ENCODE assay signal across 20 cellular contexts in genomic region chr20:47428851-47429336, GRCh38.
"Had no signal": no experiment of that assay in that cellular context is flagged by ENCODE, and none has a peak within 500 bp of the region (broad histone marks: within the 10 kb centered on the region; RNA-seq: fewer than 3 reads in every experiment).

No MANE protein-coding gene starts in this region.

- ATAC-seq: effector memory CD8-positive, alpha-beta T cell; foreskin keratinocyte; left ventricle myocardium superior; natural killer cell treated with Interleukin-12 subunit alpha and Interleukin-12 subunit beta and Interleukin-15 and Interleukin-18, amount 100 ng/mL, for 72 hours; stimulated activated naive CD8-positive, alpha-beta T cell treated with anti-CD3 and anti-CD28 coated beads, Interleukin-15, Interleukin-2, amounts not matched to agents 100 U/mL and 50 U/mL, for 24 hours; T-helper 17 cell had no signal

- H3K36me3 ChIP-seq: transverse colon had no signal

- H3K4me3 ChIP-seq: skin epidermis, transverse colon had no signal

- H3K4me1 ChIP-seq: foreskin keratinocyte, transverse colon had no signal

- H3K27ac ChIP-seq: foreskin keratinocyte, skin epidermis, transverse colon had no signal

- FAIRE-seq: astrocyte, TTC549 had no signal

- DNase-seq: activated CD4-positive, alpha-beta T cell treated with anti-CD3 and anti-CD28 coated beads, Interleukin-2, amount 10 ng/mL, durations not matched to agents 7 days and 5 days; activated CD8-positive, alpha-beta memory T cell treated with anti-CD3 and anti-CD28 coated beads, Interleukin-2, amount 50 U/mL, for 48 hours; activated naive CD4-positive, alpha-beta T cell; dermis blood vessel endothelial cell; effector memory CD8-positive, alpha-beta T cell; foreskin keratinocyte; glutamatergic neuron; hypothalamus; left ventricle myocardium superior; mesenchymal stem cell; nucleus accumbens; stimulated activated CD4-positive, alpha-beta T cell treated with anti-CD3 and anti-CD28 coated beads, Interleukin-15, amount 100 ng/mL, for 24 hours; stimulated activated CD4-positive, alpha-beta T cell treated with anti-CD3 and anti-CD28 coated beads, Interleukin-4, amount 100 ng/mL, for 24 hours; stimulated activated naive CD8-positive, alpha-beta T cell treated with anti-CD3 and anti-CD28 coated beads, Interleukin-15, Interleukin-2, amounts not matched to agents 100 U/mL and 50 U/mL, for 24 hours; T-helper 17 cell; transverse colon had no signal

- H3K27me3 ChIP-seq: foreskin keratinocyte, transverse colon had no signal
